In the genomic region with DNA sequence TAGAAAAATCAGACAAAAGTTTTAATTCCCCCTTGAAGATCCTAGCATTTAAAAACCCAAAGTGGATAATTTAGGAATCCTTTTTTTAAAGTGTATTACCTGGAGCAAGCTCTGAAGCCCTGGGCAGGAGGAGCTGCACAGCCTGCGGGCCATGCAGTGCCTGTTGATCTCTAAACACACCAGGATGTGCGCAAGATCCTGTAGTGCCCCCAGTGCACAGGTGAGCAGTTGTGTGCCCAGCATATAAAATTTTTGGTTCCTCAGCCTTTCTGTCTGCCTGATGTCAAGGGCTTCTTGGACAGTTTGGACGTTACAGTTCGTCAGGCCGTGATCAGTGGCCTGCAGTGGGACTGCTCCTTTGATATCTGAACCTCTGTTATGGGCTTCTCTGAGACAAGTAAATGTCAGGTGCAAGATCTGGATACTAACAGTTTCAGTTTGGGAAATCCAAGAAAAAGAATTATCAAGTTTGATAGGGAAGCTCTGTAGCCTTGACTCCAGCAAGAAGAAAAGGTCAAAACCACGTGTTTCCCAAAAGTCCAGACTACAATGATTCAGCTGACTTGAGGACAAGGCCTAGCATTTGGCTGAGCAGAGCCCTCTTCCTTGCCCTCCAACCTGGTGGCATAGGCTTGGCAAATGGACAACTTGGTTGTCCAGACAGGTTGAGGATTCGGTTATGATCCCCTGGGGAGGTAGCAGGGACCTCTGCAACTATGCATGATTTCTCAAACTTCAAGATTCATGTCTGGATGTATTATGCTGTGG, we compare ENCODE assay signal across 8 cellular contexts. TPM values are rescaled to one million over a fixed set of nuclear protein-coding genes. Genes with fewer than 3 reads are reported as not detected.
DNase-seq lines count a peak whose midpoint lies in the region; ATAC-seq and TF ChIP-seq lines count a peak whose summit lies in the region.

No MANE protein-coding gene starts in this region.

- no peak overlapping the region for H2AFZ ChIP-seq in GM23338

- H3K36me3 ChIP-seq in ES-I3 (ENCODE audit: insufficient read depth, low read length) (no peaks in the 10 kb centered on the region), GM23338 (ENCODE audit: insufficient read depth) (no peaks in the 10 kb centered on the region), Peyer's patch (no peaks in the 10 kb centered on the region), body of pancreas (replicated peaks in 1 of 2; ENCODE audit: insufficient read depth in 1 of 2, low read depth in 2 of 2) (no peaks in the 10 kb centered on the region), kidney epithelial cell (ENCODE audit: control insufficient read depth, insufficient read depth, low read length) (peaks cover 2% of the 10 kb centered on the region)

- TF ChIP-seq CTCF in GM23338 (conservative IDR thresholded peaks at IDR 0.05; ENCODE audit: low read depth in 2 of 2): no peak
- TF ChIP-seq CTCF in Peyer's patch (IDR thresholded peaks at IDR 0.05): no peak
- no peak for TF ChIP-seq CTCF in body of pancreas (IDR thresholded peaks at IDR 0.05)
- TF ChIP-seq CTCF in kidney epithelial cell (IDR thresholded peaks at IDR 0.05; ENCODE audit: insufficient read depth, low read length, poor library complexity, severe bottlenecking): no peak

- H3K4me1 ChIP-seq in ES-I3 (ENCODE audit: insufficient read depth, low read length): peaks cover 28% of the 10 kb centered on the region
- peaks cover 43% of the 10 kb centered on the region for H3K4me1 ChIP-seq in GM23338 (ENCODE audit: insufficient read depth)
- peaks cover 4 to 30% (median 17%) of the 10 kb centered on the region in 4 donors for H3K4me1 ChIP-seq in Peyer's patch
- H3K4me1 ChIP-seq in body of pancreas: peaks cover 42% of the 10 kb centered on the region

- DNase-seq in GM23338 (ENCODE audit: low spot score) (no peak), Peyer's patch (peak in 2 of 3 donors; percentile 46 to 63), body of pancreas (peak in 2 of 4 donors; percentile 13 to 26), kidney epithelial cell (ENCODE audit: low read depth) (no peak), NCI-H524 treated with DMSO at 0.1 percent for 48 hours (lab: John Stamatoyannopoulos, UW) (no peak), NCI-H1092 treated with DMSO at 0.1 percent for 48 hours (lab: John Stamatoyannopoulos, UW) (no peak)
- DNase-seq in stimulated activated naive CD4-positive, alpha-beta T cell (lab: John Stamatoyannopoulos, UW): peak; percentile 14 to 70 (median 31)

- peak overlapping the region; percentile 87 for H3K4me3 ChIP-seq in GM23338
- peak overlapping the region; percentile 63 to 95 (median 76) for H3K4me3 ChIP-seq in Peyer's patch
- peak overlapping the region; percentile 76 to 81 for H3K4me3 ChIP-seq in body of pancreas
- H3K4me3 ChIP-seq in kidney epithelial cell (ENCODE audit: low read depth, low read length): peak overlapping the region; percentile 70

- TF ChIP-seq POLR2A in Peyer's patch (IDR thresholded peaks at IDR 0.05) (no peak), body of pancreas (IDR thresholded peaks at IDR 0.05) (no peak)

- H3K4me1 Mint-ChIP-seq in GM23338: peaks cover 55% of the 10 kb centered on the region

- H3K9me3 Mint-ChIP-seq in GM23338: no peaks in the 10 kb centered on the region

- peak overlapping the region; percentile 99 for H3K27ac Mint-ChIP-seq in GM23338

- peaks cover 56% of the 10 kb centered on the region for H3K79me2 ChIP-seq in GM23338 (replicated peaks; ENCODE audit: insufficient read depth)

- H3K27me3 ChIP-seq in GM23338 (ENCODE audit: insufficient read depth): no peaks in the 10 kb centered on the region
- H3K27me3 ChIP-seq in Peyer's patch: no peaks in the 10 kb centered on the region
- no peaks in the 10 kb centered on the region for H3K27me3 ChIP-seq in body of pancreas
- H3K27me3 ChIP-seq in kidney epithelial cell (ENCODE audit: control insufficient read depth, insufficient read depth, low read length): no peaks in the 10 kb centered on the region

- intact Hi-C loops in body of pancreas (cut with DNase I): no loop called here

- H3K27ac ChIP-seq in GM23338 (ENCODE audit: low read depth) (peak overlapping the region; percentile 98), Peyer's patch (peak overlapping the region; percentile 82 to 94 (median 92)), body of pancreas (peak overlapping the region; percentile 68 to 97 (median 92))

- H3K9ac ChIP-seq in ES-I3 (ENCODE audit: low read depth, low read length): peak overlapping the region; percentile 97

- ATAC-seq in GM23338 (peak; percentile 7; the same call in 1 of the 3 replicates), body of pancreas (no peak)

- H3K36me3 Mint-ChIP-seq in GM23338 (ENCODE audit: low read depth): peaks cover 32% of the 10 kb centered on the region

- H4K20me1 ChIP-seq in GM23338 (replicated peaks; ENCODE audit: insufficient read depth): 0 out of 2 replicates have a peak, but pooled peaks cover 6% of the 10 kb centered on the region

- H3K27me3 Mint-ChIP-seq in GM23338 (ENCODE audit: insufficient read depth, low read depth, poor library complexity): peaks cover 8% of the 10 kb centered on the region

- WGBS in body of pancreas, 2 donors: 15% methylated on average over 7 of the region's 7 CpGs

- peak overlapping the region; percentile 99 for H3K4me3 Mint-ChIP-seq in GM23338

- H3K9me3 ChIP-seq in ES-I3 (ENCODE audit: control insufficient read depth, insufficient read depth, low read length): no peaks in the 10 kb centered on the region
- H3K9me3 ChIP-seq in Peyer's patch: no peaks in the 10 kb centered on the region
- no peaks in the 10 kb centered on the region for H3K9me3 ChIP-seq in body of pancreas

- H3F3A ChIP-seq in GM23338 (replicated peaks; ENCODE audit: low read depth): peaks cover 5% of the 10 kb centered on the region

- peak overlapping the region; percentile 73 for H3K4me2 ChIP-seq in GM23338

- H3K9me2 ChIP-seq in GM23338 (ENCODE audit: insufficient read depth): no peaks in the 10 kb centered on the region

TF ChIP-seq in GM23338, 12 proteins besides CTCF, POLR2A, EP300 and RAD21 (continues in another document):
- TF ChIP-seq ZNF114 (CRISPR knock-in tag; IDR thresholded peaks at IDR 0.05): no peak
- TF ChIP-seq ETS1 (IDR thresholded peaks at IDR 0.05): no peak
- TF ChIP-seq STAT1 (IDR thresholded peaks at IDR 0.05; ENCODE audit: unreplicated experiment): no peak
- TF ChIP-seq, protein P1, sequence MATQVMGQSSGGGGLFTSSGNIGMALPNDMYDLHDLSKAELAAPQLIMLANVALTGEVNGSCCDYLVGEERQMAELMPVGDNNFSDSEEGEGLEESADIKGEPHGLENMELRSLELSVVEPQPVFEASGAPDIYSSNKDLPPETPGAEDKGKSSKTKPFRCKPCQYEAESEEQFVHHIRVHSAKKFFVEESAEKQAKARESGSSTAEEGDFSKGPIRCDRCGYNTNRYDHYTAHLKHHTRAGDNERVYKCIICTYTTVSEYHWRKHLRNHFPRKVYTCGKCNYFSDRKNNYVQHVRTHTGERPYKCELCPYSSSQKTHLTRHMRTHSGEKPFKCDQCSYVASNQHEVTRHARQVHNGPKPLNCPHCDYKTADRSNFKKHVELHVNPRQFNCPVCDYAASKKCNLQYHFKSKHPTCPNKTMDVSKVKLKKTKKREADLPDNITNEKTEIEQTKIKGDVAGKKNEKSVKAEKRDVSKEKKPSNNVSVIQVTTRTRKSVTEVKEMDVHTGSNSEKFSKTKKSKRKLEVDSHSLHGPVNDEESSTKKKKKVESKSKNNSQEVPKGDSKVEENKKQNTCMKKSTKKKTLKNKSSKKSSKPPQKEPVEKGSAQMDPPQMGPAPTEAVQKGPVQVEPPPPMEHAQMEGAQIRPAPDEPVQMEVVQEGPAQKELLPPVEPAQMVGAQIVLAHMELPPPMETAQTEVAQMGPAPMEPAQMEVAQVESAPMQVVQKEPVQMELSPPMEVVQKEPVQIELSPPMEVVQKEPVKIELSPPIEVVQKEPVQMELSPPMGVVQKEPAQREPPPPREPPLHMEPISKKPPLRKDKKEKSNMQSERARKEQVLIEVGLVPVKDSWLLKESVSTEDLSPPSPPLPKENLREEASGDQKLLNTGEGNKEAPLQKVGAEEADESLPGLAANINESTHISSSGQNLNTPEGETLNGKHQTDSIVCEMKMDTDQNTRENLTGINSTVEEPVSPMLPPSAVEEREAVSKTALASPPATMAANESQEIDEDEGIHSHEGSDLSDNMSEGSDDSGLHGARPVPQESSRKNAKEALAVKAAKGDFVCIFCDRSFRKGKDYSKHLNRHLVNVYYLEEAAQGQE (IDR thresholded peaks at IDR 0.05; ENCODE audit: unreplicated experiment): no peak
- no peak for TF ChIP-seq ZNF331 (CRISPR knock-in tag; IDR thresholded peaks at IDR 0.05; ENCODE audit: low read depth)

RNA-seq across cellular contexts. Expression of gene ATXN7L3B, which starts 1.0 kb away (rescaled TPM):
- total RNA-seq in GM23338 (2014; rRNA removed; shearing (Covaris generic)): 40.7 and 40.8 TPM in 2 replicates
- polyA plus RNA-seq in GM23338 (2016; fragmentation: Nextera tagmentation; extraction: Ambion mirVana): 14.0 and 14.6 TPM in 2 replicates
- total RNA-seq in Peyer's patch: 10 to 100 TPM; 16.9 to 19.8 (median 18.5) TPM
- 10 to 100 TPM; 16.8 to 17.4 TPM for total RNA-seq in body of pancreas
- 27.6 and 29.6 TPM in 2 replicates for total RNA-seq in kidney epithelial cell

Comparison
In these comparisons a context has a peak if more than half of its experiments do, and no peak if none do; other contexts are left out.
1. DNase-seq: peak in Peyer's patch (2 of 3) and stimulated activated naive CD4-positive, alpha-beta T cell (6 of 6); none in GM23338 (single experiment), kidney epithelial cell (single experiment), NCI-H524 treated with DMSO at 0.1 percent for 48 hours (single experiment) and NCI-H1092 treated with DMSO at 0.1 percent for 48 hours (single experiment).
2. Peak in every context shown above with its lines, with median percentiles within 50 percentile points of each other: H3K27ac ChIP-seq and H3K4me3 ChIP-seq.